ENCODE assay signal across 33 cellular contexts in the genomic region with DNA sequence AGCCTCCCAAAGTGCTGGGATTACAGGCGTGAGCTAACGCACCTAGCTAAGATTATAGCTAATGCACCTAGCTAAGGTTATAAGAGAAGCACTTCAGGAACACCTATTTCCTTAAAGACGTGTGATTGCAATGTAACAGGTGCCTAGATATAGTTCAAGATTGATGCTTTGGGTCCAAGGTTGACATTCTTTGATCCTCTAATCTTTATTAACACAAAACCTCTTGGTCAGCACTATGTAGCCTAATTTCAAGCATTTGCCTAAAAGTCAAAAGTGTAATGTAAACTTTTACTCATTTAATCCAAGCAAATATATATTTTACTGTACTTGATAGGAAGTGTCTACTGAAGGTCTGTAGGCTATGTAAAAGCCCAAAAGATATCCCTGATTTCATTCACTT.
"Had no signal": no experiment of that assay in that cellular context is flagged by ENCODE, and none has a peak within 500 bp of the region (broad histone marks: within the 10 kb centered on the region; RNA-seq: fewer than 3 reads in every experiment).

No MANE protein-coding gene starts in this region.

- ATAC-seq: activated CD8-positive, alpha-beta T cell treated with anti-CD3 and anti-CD28 coated beads for 36 hours; activated naive CD4-positive, alpha-beta T cell treated with anti-CD3 and anti-CD28 coated beads, Interleukin-2, amount 50 U/mL, for 72 hours; activated T-cell treated with anti-CD3 and anti-CD28 coated beads, Interleukin-2, amount 50 U/mL, for 4 hours; activated T-cell treated with anti-CD3 and anti-CD28 coated beads, Interleukin-2, amount 50 U/mL, for 72 hours; activated T-helper 17 cell treated with anti-CD3 and anti-CD28 coated beads, Interleukin-2, amount 50 U/mL, for 72 hours; body of pancreas had no signal

- FAIRE-seq: astrocyte had no signal

- DNase-seq: activated B cell treated with CpG ODN at 0.5 μM for 24 hours; activated CD4-positive, alpha-beta memory T cell treated with anti-CD3 and anti-CD28 coated beads for 36 hours; activated CD4-positive, alpha-beta T cell treated with anti-CD3 and anti-CD28 coated beads for 4 hours; activated CD4-positive, alpha-beta T cell treated with anti-CD3 and anti-CD28 coated beads, Interleukin-2, amount 10 ng/mL, durations not matched to agents 24 days and 14 days; activated CD4-positive, alpha-beta T cell treated with anti-CD3 and anti-CD28 coated beads, Interleukin-2, amount 50 U/mL, for 1 hour; activated CD4-positive, alpha-beta T cell treated with anti-CD3 and anti-CD28 coated beads, Interleukin-2, amount 50 U/mL, for 4 hours; activated CD4-positive, CD25-positive, alpha-beta regulatory T cell treated with anti-CD3 and anti-CD28 coated beads, Interleukin-2, amount 50 U/mL, for 72 hours; activated CD8-positive, alpha-beta memory T cell treated with anti-CD3 and anti-CD28 coated beads, Interleukin-2, amount 50 U/mL, for 4 hours; activated CD8-positive, alpha-beta T cell treated with anti-CD3 and anti-CD28 coated beads for 36 hours; activated effector memory CD4-positive, alpha-beta T cell treated with anti-CD3 and anti-CD28 coated beads, Interleukin-2, amount 50 U/mL, for 16 hours; activated gamma-delta T cell treated with Interleukin-2 at 50 U/mL for 16 hours; activated naive CD4-positive, alpha-beta T cell; activated naive CD4-positive, alpha-beta T cell treated with anti-CD3 and anti-CD28 coated beads for 36 hours; activated naive CD4-positive, alpha-beta T cell treated with anti-CD3 and anti-CD28 coated beads, Interleukin-2, amount 50 U/mL, for 16 hours; activated naive CD8-positive, alpha-beta T cell treated with anti-CD3 and anti-CD28 coated beads for 36 hours; activated T-cell treated with anti-CD3 and anti-CD28 coated beads for 4 hours; activated T-cell treated with anti-CD3 and anti-CD28 coated beads, Interleukin-2, amount 50 U/mL, for 1 hour; activated T-cell treated with anti-CD3 and anti-CD28 coated beads, Interleukin-2, amount 50 U/mL, for 4 hours; activated T-cell treated with anti-CD3 and anti-CD28 coated beads, Interleukin-2, amount 50 U/mL, for 72 hours; adrenal gland; amniotic stem cell; aorta; body of pancreas; brain microvascular endothelial cell; cerebellar nuclear complex; T-helper 1 cell; T-helper 2 cell; T-helper 9 cell had no signal

- H3K4me1 ChIP-seq: adrenal gland, body of pancreas, breast epithelium had no signal

- H3K36me3 ChIP-seq: breast epithelium had no signal

- H3K27ac ChIP-seq: adrenal gland, body of pancreas, brain microvascular endothelial cell, breast epithelium, VCaP had no signal

- H3K4me3 ChIP-seq: adrenal gland, body of pancreas, breast epithelium had no signal

- H3K27me3 ChIP-seq: adrenal gland, body of pancreas, brain microvascular endothelial cell, breast epithelium had no signal

- H3K9me3 ChIP-seq: body of pancreas, breast epithelium had no signal
